ENCODE assay signal across 4 cellular contexts in the genomic region with DNA sequence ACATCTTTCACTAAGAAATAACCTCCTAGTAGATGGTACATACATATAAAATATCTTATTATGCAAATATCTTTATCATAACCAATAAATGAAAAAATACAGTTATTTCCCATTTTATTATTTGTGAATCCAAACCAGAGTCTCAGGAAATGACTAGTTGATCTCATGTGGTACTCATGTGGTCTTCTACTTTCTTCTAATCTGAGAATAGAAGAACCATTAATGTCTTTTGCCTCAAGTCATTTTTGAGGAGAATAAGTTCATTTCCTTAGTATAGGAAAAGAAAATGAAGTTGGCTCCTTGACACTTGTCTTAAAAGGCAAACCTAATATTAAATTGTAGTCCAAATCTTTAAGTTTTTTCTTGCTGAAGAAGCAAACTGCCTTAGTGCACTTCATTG.
"Had no signal": no experiment of that assay in that cellular context is flagged by ENCODE, and none has a peak within 500 bp of the region (broad histone marks: within the 10 kb centered on the region; RNA-seq: fewer than 3 reads in every experiment).

No MANE protein-coding gene starts in this region.

- H3K4me3 Mint-ChIP-seq: IgD-negative memory B cell had no signal

- H3K27ac Mint-ChIP-seq: IgD-negative memory B cell had no signal

- H3K4me3 ChIP-seq: K562 had no signal

- H3K4me1 Mint-ChIP-seq: IgD-negative memory B cell had no signal

- H3K27me3 Mint-ChIP-seq: IgD-negative memory B cell had no signal

- DNase-seq: IMR-90, KBM-7 had no signal

- H3K9me3 Mint-ChIP-seq: IgD-negative memory B cell had no signal
